Comparison of ENCODE assay signal across 12 cellular contexts in the genomic region with DNA sequence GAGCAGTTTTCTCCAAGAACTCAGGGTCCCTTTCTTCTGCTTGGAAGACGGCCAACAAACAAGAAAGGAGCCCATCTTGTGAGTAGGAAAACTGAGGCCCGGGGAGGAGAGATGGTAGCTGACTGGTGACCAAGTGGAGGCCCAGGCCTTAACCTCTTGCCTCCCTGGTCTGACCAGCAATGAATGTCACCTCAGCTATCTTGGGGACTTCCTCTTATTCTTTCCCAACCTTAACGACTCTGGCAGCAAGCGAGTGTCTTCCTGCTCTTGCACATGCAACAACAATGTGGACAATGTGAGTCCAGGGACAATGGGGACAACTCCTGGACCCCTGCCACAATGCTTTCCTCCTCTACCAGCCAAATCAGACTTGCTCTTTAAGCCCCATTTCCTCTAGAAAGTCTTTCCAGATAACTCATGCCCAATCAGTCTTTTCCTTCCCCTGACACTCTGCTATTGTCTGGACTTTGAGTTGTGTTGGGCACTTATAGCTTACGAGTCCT. TPM values are rescaled to one million over a fixed set of nuclear protein-coding genes. Genes with fewer than 3 reads are reported as not detected.
A peak's percentile ranks its signal among the peaks of the same experiment; 100 is the strongest.
DNase-seq lines count a peak whose midpoint lies in the region; ATAC-seq and TF ChIP-seq lines count a peak whose summit lies in the region.
"Had no signal": no experiment of that assay in that cellular context is flagged by ENCODE, and none has a peak within 500 bp of the region (broad histone marks: within the 10 kb centered on the region; RNA-seq: fewer than 3 reads in every experiment).

No MANE protein-coding gene starts in this region.

- no peak overlapping the region for H2BK5ac ChIP-seq in mesenchymal stem cell (ENCODE audit: low read depth, low read length, poor library complexity, severe bottlenecking)

- no peak overlapping the region for H3K18ac ChIP-seq in mesenchymal stem cell (ENCODE audit: low read depth in 1 of 2, low read length in 2 of 2)

- H3K27ac ChIP-seq in mesenchymal stem cell (ENCODE audit: low read length, poor library complexity, severe bottlenecking) (no peak overlapping the region), tibial nerve (peak overlapping the region; percentile 67 to 95 (median 91)), upper lobe of left lung (peak overlapping the region in 2 of 4 donors; percentile 67 to 81)

- H3K14ac ChIP-seq in mesenchymal stem cell (ENCODE audit: low read length in 2 of 2): no peak overlapping the region

- H3K4me1 ChIP-seq in mesenchymal stem cell (ENCODE audit: control insufficient read depth, insufficient read depth, low read depth, low read length) (peaks cover 69% of the 10 kb centered on the region), tibial nerve (peaks cover 0 to 100% (median 77%) of the 10 kb centered on the region in 4 donors), upper lobe of left lung (peaks cover 42 to 58% (median 53%) of the 10 kb centered on the region in 4 donors)

- no peak overlapping the region for H3K4me3 ChIP-seq in NB4 (ENCODE audit: low read depth, low read length)
- H3K4me3 ChIP-seq in mesenchymal stem cell (ENCODE audit: insufficient read depth in 1 of 2, low read depth in 1 of 2, low read length in 2 of 2): no peak overlapping the region
- H3K4me3 ChIP-seq in tibial nerve: no peak overlapping the region
- no peak overlapping the region for H3K4me3 ChIP-seq in upper lobe of left lung

- no peak for TF ChIP-seq POLR2A in NB4 (IDR thresholded peaks at IDR 0.05; ENCODE audit: extremely low read depth, insufficient read length)
- TF ChIP-seq POLR2A in tibial nerve (IDR thresholded peaks at IDR 0.05): no peak
- no peak for TF ChIP-seq POLR2A in upper lobe of left lung (IDR thresholded peaks at IDR 0.05)

- peak; percentile 82 for DNase-seq in NB4 (ENCODE audit: low read depth)
- DNase-seq in dermis blood vessel endothelial cell: peak; percentile 96
- no peak for DNase-seq in mesenchymal stem cell
- no peak for DNase-seq in tibial nerve (ENCODE audit: low spot score in 2 of 2)
- no peak for DNase-seq in upper lobe of left lung
- no peak for DNase-seq in amygdala (lab: John Stamatoyannopoulos, UW)
- no peak for DNase-seq in T1000 (lab: John Stamatoyannopoulos, UW)
- no peak for DNase-seq in H4 (ENCODE audit: low spot score)
- DNase-seq: activated CD8-positive, alpha-beta memory T cell treated with anti-CD3 and anti-CD28 coated beads, Interleukin-2, amount 50 U/mL, for 48 hours; head of caudate nucleus; nephron progenitor cell had no signal

- H4K8ac ChIP-seq in mesenchymal stem cell (ENCODE audit: low read length): peak overlapping the region; percentile 32

- H3K9me3 ChIP-seq in mesenchymal stem cell (ENCODE audit: control insufficient read depth, low read length): no peaks in the 10 kb centered on the region
- no peaks in the 10 kb centered on the region for H3K9me3 ChIP-seq in tibial nerve
- H3K9me3 ChIP-seq in upper lobe of left lung: no peaks in the 10 kb centered on the region

- no peak overlapping the region for H4K91ac ChIP-seq in mesenchymal stem cell (ENCODE audit: low read length)

- TF ChIP-seq EP300 in tibial nerve (IDR thresholded peaks at IDR 0.05) (peak in 1 of 2 donors; percentile 64), upper lobe of left lung (IDR thresholded peaks at IDR 0.05) (no peak)

- no peak for TF ChIP-seq CTCF in NB4 (IDR thresholded peaks at IDR 0.05; ENCODE audit: low read depth, low read length)
- no peak for TF ChIP-seq CTCF in tibial nerve (IDR thresholded peaks at IDR 0.05)
- no peak for TF ChIP-seq CTCF in upper lobe of left lung (IDR thresholded peaks at IDR 0.05)

- ATAC-seq in upper lobe of left lung (ENCODE audit: low FRiP score in 2 of 2): no peak

- no peaks in the 10 kb centered on the region for H3K27me3 ChIP-seq in mesenchymal stem cell (ENCODE audit: control insufficient read depth in 1 of 2, insufficient read depth in 1 of 2, low read length in 2 of 2)
- H3K27me3 ChIP-seq in tibial nerve: no peaks in the 10 kb centered on the region
- H3K27me3 ChIP-seq in upper lobe of left lung: no peaks in the 10 kb centered on the region

- 88% methylated on average over 5 of the region's 5 CpGs for WGBS in mesenchymal stem cell
- WGBS in tibial nerve, 2 donors: 35 to 37% methylated on average over 5 of the region's 5 CpGs
- WGBS in upper lobe of left lung, 2 donors: 39 to 52% methylated on average over 5 of the region's 5 CpGs

- H2BK15ac ChIP-seq in mesenchymal stem cell (ENCODE audit: low read depth, poor library complexity, severe bottlenecking): no peak overlapping the region

- no peak overlapping the region for H2AFZ ChIP-seq in mesenchymal stem cell (ENCODE audit: low read depth, low read length)

- peak overlapping the region; percentile 51 for H3K9ac ChIP-seq in mesenchymal stem cell (ENCODE audit: low read length)

- no peak overlapping the region for H3K4ac ChIP-seq in mesenchymal stem cell (ENCODE audit: low read depth in 1 of 2, low read length in 2 of 2)

- H3K4me2 ChIP-seq in mesenchymal stem cell (ENCODE audit: low read length, poor library complexity, severe bottlenecking): no peak overlapping the region

- peaks cover 5 to 29% of the 10 kb centered on the region in 2 experiments for H3K36me3 ChIP-seq in mesenchymal stem cell (ENCODE audit: control insufficient read depth in 1 of 2, insufficient read depth in 2 of 2, low read depth in 1 of 2, low read length in 2 of 2)
- H3K36me3 ChIP-seq in tibial nerve: no peaks in the 10 kb centered on the region
- H3K36me3 ChIP-seq in upper lobe of left lung: no peaks in the 10 kb centered on the region

- H2BK120ac ChIP-seq in mesenchymal stem cell (ENCODE audit: low read depth, low read length): no peak overlapping the region

- H2AK5ac ChIP-seq in mesenchymal stem cell (ENCODE audit: low read length, severe bottlenecking): peak overlapping the region; percentile 93

- H3K23ac ChIP-seq in mesenchymal stem cell (ENCODE audit: low read length in 2 of 2): no peak overlapping the region

- peaks cover 4% of the 10 kb centered on the region for H3K79me1 ChIP-seq in mesenchymal stem cell (replicated peaks; ENCODE audit: low read length, poor library complexity, severe bottlenecking)

- H2BK12ac ChIP-seq in mesenchymal stem cell (ENCODE audit: low read length in 2 of 2): no peak overlapping the region

RNA-seq across cellular contexts. Expression of a gene that starts 12.6 kb away (rescaled TPM):
- total RNA-seq in dermis blood vessel endothelial cell: 1,406 and 1,997 TPM in 2 replicates
- polyA plus RNA-seq in mesenchymal stem cell (2013, experiment 1 of 2): 26.3 TPM
- polyA plus RNA-seq in mesenchymal stem cell (2013, experiment 2 of 2): 21.0 TPM
- total RNA-seq in tibial nerve: 100 to 1,000 TPM; 292 to 486 (median 404) TPM
- 100 to 1,000 TPM; 104 to 433 (median 227) TPM for total RNA-seq in upper lobe of left lung
- total RNA-seq in H4 (2014; rRNA removed; shearing (Covaris generic)): 7.9 and 8.9 TPM in 2 replicates

RNA-seq across cellular contexts. Expression of a gene that starts 52.3 kb away (rescaled TPM):
- total RNA-seq in dermis blood vessel endothelial cell (not detected in 2 replicates), tibial nerve (10 to 100 TPM in 1 of 4 donors, 1 to 10 TPM in 2, under 1 TPM in 1; 0.66 to 47.7 (median 2.2) TPM), upper lobe of left lung (1 to 10 TPM in 2 of 6 donors, not detected in 4; 5.3 to 9.7 TPM)
- polyA plus RNA-seq in mesenchymal stem cell (2013, experiment 1 of 2): not detected
- polyA plus RNA-seq in mesenchymal stem cell (2013, experiment 2 of 2): not detected
- not detected in 2 replicates for total RNA-seq in H4 (2014; rRNA removed; shearing (Covaris generic))
- total RNA-seq: NCI-H460 had no signal

Comparison
In these comparisons a context has a peak if more than half of its experiments do, and no peak if none do; other contexts are left out.
1. DNase-seq: peak in NB4 (single experiment) and dermis blood vessel endothelial cell (single experiment); none in mesenchymal stem cell (single experiment), tibial nerve (0 of 2), upper lobe of left lung (0 of 2), amygdala (0 of 56), T1000 (single experiment) and H4 (single experiment).
2. RNA of a gene that starts 12.6 kb away (total RNA-seq): 1,406 to 1,997 TPM in dermis blood vessel endothelial cell, 292 to 486 TPM in tibial nerve and 104 to 433 TPM in upper lobe of left lung; 7.9 to 8.9 TPM in H4; every median in the first group is over 10 times any median in the second.